In the genomic region with DNA sequence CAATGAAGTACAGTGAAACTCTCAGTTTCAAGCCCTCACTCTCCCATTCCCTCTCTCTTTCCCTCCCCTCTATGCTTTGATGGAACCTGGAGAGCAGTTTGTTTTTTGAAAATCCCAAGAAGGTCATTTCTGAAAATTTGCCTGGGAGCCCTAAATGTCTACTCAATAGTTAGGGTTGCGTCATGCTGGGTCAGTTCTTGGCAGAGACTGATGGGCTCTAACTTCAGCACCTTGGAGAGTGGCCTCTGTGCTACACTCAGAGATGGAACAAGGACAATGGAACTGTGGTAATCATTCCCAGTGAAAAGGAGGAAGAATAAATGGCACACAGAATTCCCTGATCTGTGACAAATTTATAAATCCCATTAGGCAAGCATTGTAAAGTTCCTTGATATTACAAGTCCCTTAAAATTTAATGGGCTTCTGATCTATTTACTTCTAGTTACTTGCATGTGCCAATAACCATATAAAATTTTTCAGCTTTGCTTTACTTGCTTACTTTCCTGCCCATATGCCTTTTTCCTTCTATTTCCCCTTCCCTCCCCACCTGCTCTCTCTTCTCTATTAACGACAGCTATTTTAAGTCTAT, we compare ENCODE assay signal across 10 cellular contexts.
DNase-seq lines count a peak whose midpoint lies in the region; ATAC-seq, FAIRE-seq and TF ChIP-seq lines count a peak whose summit lies in the region.
"Had no signal": no experiment of that assay in that cellular context is flagged by ENCODE, and none has a peak within 500 bp of the region (broad histone marks: within the 10 kb centered on the region; RNA-seq: fewer than 3 reads in every experiment).

No MANE protein-coding gene starts in this region.

- H3K27me3 ChIP-seq in GM12878 (replicated peaks in 1 of 2; ENCODE audit: control insufficient read depth in 2 of 2, insufficient read depth in 2 of 2, low read length in 1 of 2) (no peaks in the 10 kb centered on the region), left lung (no peaks in the 10 kb centered on the region)

- H2AFZ ChIP-seq in GM12878 (ENCODE audit: control insufficient read depth, low read depth, low read length) = no peak overlapping the region

- H3K9ac ChIP-seq in GM12878 (ENCODE audit: control insufficient read depth, insufficient read depth, low read length) = no peak overlapping the region

- peak; percentile 27 for DNase-seq in COLO829 (ENCODE audit: low spot score)
- DNase-seq in Jurkat, Clone E6-1 (ENCODE audit: low read depth, low spot score) = peak; percentile 24
- no peak for DNase-seq in GM12878 (ENCODE audit: low read depth, low spot score)
- peak in 1 of 2 donors; percentile 33 for DNase-seq in left lung
- no peak for DNase-seq in NCI-H2171 (lab: John Stamatoyannopoulos, UW)
- no peak for DNase-seq in osteocyte (ENCODE audit: extremely low spot score, unreplicated experiment)
- no peak for DNase-seq in NCI-H1694 treated with DMSO at 0.1 percent for 48 hours (lab: John Stamatoyannopoulos, UW)
- DNase-seq: effector memory CD8-positive, alpha-beta T cell had no signal

- ATAC-seq in GM12878 = no peak
- peak; percentile 92 for ATAC-seq in left lung
- no peak for ATAC-seq in HG02642 (IDR thresholded peaks at IDR 0.05; ENCODE audit: poor library complexity, unreplicated experiment)
- ATAC-seq: effector memory CD8-positive, alpha-beta T cell had no signal

- BruUV-seq in GM12878 (replicated peaks; lab: Mats Ljungman, UMichigan) = no TSS peak

- no peaks in the 10 kb centered on the region for H4K20me1 ChIP-seq in GM12878 (ENCODE audit: control insufficient read depth, insufficient read depth)

- H3K36me3 ChIP-seq in GM12878 (ENCODE audit: control insufficient read depth in 2 of 2, insufficient read depth in 2 of 2, low read length in 1 of 2) = no peaks in the 10 kb centered on the region
- H3K36me3 ChIP-seq in left lung = no peaks in the 10 kb centered on the region

- H3K4me2 ChIP-seq in GM12878 (ENCODE audit: control insufficient read depth, insufficient read depth) = no peak overlapping the region

- H3K27ac ChIP-seq in GM12878 (ENCODE audit: control insufficient read depth, insufficient read depth) = no peak overlapping the region
- no peak overlapping the region for H3K27ac ChIP-seq in left lung

- RAD21 ChIA-PET in GM12878 (lab: Charles Lee; ENCODE audit: unreplicated experiment) = no interaction called here

- FAIRE-seq in GM12878 (lab: Jason Lieb, UNC) = no peak
- FAIRE-seq: GM18507 had no signal

- POLR2A ChIA-PET in GM12878 (lab: Charles Lee) = no interaction called here

- peaks cover 4% of the 10 kb centered on the region for H3K9me3 Mint-ChIP-seq in osteocyte (ENCODE audit: unreplicated experiment)

- WGBS in GM12878 (ENCODE audit: insufficient coverage, insufficient replicate concordance, low lambda C conversion rate, missing lambda C conversion rate) = 3% methylated on average over 2 of the region's 2 CpGs

- H3K4me3 ChIP-seq in Jurkat, Clone E6-1 (ENCODE audit: low read length) = no peak overlapping the region
- H3K4me3 ChIP-seq in GM12878 = no peak overlapping the region
- no peak overlapping the region for H3K4me3 ChIP-seq in left lung

- TF ChIP-seq POLR2A in GM12878 (IDR thresholded peaks at IDR 0.05; ENCODE audit: low read depth, low read length) = no peak

- H3K4me3 Mint-ChIP-seq in osteocyte (ENCODE audit: unreplicated experiment) = no peak overlapping the region
- H3K4me3 Mint-ChIP-seq: effector memory CD8-positive, alpha-beta T cell had no signal

- intact Hi-C loops in GM12878 (cut with micrococcal nuclease; ENCODE audit: unreplicated experiment) (no loop called here), left lung (cut with DNase I) (no loop called here)

- CTCF ChIA-PET in GM12878 (lab: Yijun Ruan, JAX) = no interaction called here

- H3K36me3 Mint-ChIP-seq in osteocyte (ENCODE audit: unreplicated experiment) = no peaks in the 10 kb centered on the region

- SMC1A ChIA-PET in GM12878 (lab: Charles Lee; ENCODE audit: uncharacterized antibody, unreplicated experiment) = interaction anchor here (1.7 kb wide), 1 partner anchor 9 kb away, joined by 6 read pairs; no protein-coding TSS in a partner anchor

- no peaks in the 10 kb centered on the region for H3K79me2 ChIP-seq in GM12878 (ENCODE audit: control insufficient read depth, insufficient read depth, low read length)

- no peak for TF ChIP-seq CTCF in GM12878 (IDR thresholded peaks at IDR 0.05 in 2 of 3, conservative IDR thresholded peaks at IDR 0.05 in 1 of 3; ENCODE audit: control insufficient read depth in 2 of 3, extremely low read depth in 1 of 3, insufficient read depth in 1 of 3, low read depth in 3 of 3, low read length in 3 of 3)
- TF ChIP-seq CTCF in left lung (IDR thresholded peaks at IDR 0.05) = no peak
- no peak for TF ChIP-seq CTCF in osteocyte (IDR thresholded peaks at IDR 0.05)

- TF ChIP-seq RAD21 in GM12878 (IDR thresholded peaks at IDR 0.05; ENCODE audit: insufficient read depth, low read depth, low read length) = no peak

- H3K27me3 Mint-ChIP-seq in osteocyte (ENCODE audit: unreplicated experiment) = no peaks in the 10 kb centered on the region

- H3K4me1 ChIP-seq in GM12878 (ENCODE audit: control insufficient read depth, insufficient read depth, low read length) (no peaks in the 10 kb centered on the region), left lung (no peaks in the 10 kb centered on the region)

- no peaks in the 10 kb centered on the region for H3K9me3 ChIP-seq in GM12878 (replicated peaks; ENCODE audit: control insufficient read depth, insufficient read depth, low read length)
- no peaks in the 10 kb centered on the region for H3K9me3 ChIP-seq in left lung

- in situ Hi-C loops in GM12878 (cut with MboI) = no loop called here

- H3K4me1 Mint-ChIP-seq in osteocyte (ENCODE audit: unreplicated experiment) = no peaks in the 10 kb centered on the region

- no peak for TF ChIP-seq EP300 in GM12878 (IDR thresholded peaks at IDR 0.05; ENCODE audit: borderline replicate concordance in 1 of 2, control insufficient read depth in 1 of 2, low read depth in 2 of 2, low read length in 2 of 2)

- H3K27ac Mint-ChIP-seq in osteocyte (ENCODE audit: unreplicated experiment) = no peak overlapping the region
- H3K27ac Mint-ChIP-seq: effector memory CD8-positive, alpha-beta T cell had no signal

TF ChIP-seq in GM12878, 131 proteins besides CTCF, POLR2A, EP300 and RAD21:
- TF ChIP-seq, protein P1, sequence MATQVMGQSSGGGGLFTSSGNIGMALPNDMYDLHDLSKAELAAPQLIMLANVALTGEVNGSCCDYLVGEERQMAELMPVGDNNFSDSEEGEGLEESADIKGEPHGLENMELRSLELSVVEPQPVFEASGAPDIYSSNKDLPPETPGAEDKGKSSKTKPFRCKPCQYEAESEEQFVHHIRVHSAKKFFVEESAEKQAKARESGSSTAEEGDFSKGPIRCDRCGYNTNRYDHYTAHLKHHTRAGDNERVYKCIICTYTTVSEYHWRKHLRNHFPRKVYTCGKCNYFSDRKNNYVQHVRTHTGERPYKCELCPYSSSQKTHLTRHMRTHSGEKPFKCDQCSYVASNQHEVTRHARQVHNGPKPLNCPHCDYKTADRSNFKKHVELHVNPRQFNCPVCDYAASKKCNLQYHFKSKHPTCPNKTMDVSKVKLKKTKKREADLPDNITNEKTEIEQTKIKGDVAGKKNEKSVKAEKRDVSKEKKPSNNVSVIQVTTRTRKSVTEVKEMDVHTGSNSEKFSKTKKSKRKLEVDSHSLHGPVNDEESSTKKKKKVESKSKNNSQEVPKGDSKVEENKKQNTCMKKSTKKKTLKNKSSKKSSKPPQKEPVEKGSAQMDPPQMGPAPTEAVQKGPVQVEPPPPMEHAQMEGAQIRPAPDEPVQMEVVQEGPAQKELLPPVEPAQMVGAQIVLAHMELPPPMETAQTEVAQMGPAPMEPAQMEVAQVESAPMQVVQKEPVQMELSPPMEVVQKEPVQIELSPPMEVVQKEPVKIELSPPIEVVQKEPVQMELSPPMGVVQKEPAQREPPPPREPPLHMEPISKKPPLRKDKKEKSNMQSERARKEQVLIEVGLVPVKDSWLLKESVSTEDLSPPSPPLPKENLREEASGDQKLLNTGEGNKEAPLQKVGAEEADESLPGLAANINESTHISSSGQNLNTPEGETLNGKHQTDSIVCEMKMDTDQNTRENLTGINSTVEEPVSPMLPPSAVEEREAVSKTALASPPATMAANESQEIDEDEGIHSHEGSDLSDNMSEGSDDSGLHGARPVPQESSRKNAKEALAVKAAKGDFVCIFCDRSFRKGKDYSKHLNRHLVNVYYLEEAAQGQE (IDR thresholded peaks at IDR 0.05; ENCODE audit: low read depth, low read length) = peak; percentile 91
- no peak for TF ChIP-seq PML (IDR thresholded peaks at IDR 0.05; ENCODE audit: low read length)

Comparison
In these comparisons a context has a peak if more than half of its experiments do, and no peak if none do; other contexts are left out.
1. DNase-seq: peak in COLO829 (single experiment) and Jurkat, Clone E6-1 (single experiment); none in GM12878 (single experiment), NCI-H2171 (single experiment), osteocyte (single experiment) and NCI-H1694 treated with DMSO at 0.1 percent for 48 hours (single experiment).